Comparison of ENCODE assay signal across 23 cellular contexts in the genomic region with DNA sequence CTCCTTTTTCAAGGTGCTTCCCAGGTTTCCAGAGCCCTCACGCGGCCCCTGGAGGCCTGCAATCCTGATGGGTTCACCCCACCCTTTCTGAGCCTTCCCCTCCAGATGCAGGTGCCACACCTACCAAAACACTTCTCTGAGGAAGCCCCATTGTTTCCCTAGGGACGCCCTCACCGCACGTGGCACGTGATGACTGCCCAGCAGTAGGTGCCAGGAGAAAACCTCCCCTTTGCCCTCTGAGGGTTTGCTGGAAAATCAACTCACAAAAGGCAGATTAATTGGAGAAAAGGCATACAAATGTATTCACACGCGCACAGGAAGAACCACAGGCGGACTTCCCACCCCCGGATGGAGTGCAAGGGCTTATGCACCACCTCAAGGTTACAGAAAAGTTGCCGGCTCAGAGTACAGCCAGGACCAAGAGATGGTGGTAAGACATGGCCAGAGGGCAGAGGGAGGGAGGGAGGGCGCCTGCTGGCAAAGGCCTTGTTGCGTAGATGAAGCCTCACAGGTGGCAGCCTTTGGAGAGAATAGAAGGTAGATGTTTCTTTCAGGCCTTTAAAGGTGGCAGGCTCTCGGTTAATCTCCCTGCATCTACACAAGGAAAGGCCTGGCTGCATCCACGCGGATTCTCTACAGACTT.
DNase-seq lines count a peak whose midpoint lies in the region; ATAC-seq and TF ChIP-seq lines count a peak whose summit lies in the region.
"Had no signal": no experiment of that assay in that cellular context is flagged by ENCODE, and none has a peak within 500 bp of the region (broad histone marks: within the 10 kb centered on the region; RNA-seq: fewer than 3 reads in every experiment).

No MANE protein-coding gene starts in this region.

- H3K9me3 Mint-ChIP-seq in osteocyte (ENCODE audit: unreplicated experiment): peaks cover 4% of the 10 kb centered on the region
- H3K9me3 Mint-ChIP-seq: activated CD8-positive, alpha-beta T cell treated with anti-CD3 and anti-CD28 coated beads for 36 hours; activated naive CD8-positive, alpha-beta T cell treated with anti-CD3 and anti-CD28 coated beads for 36 hours; naive thymus-derived CD4-positive, alpha-beta T cell had no signal

- intact Hi-C loops in posterior cingulate gyrus (cut with DNase I): no loop called here

- H3K27ac Mint-ChIP-seq in osteocyte (ENCODE audit: unreplicated experiment): no peak overlapping the region
- H3K27ac Mint-ChIP-seq: activated CD8-positive, alpha-beta T cell treated with anti-CD3 and anti-CD28 coated beads for 36 hours; activated naive CD8-positive, alpha-beta T cell treated with anti-CD3 and anti-CD28 coated beads for 36 hours; naive thymus-derived CD4-positive, alpha-beta T cell had no signal

- DNase-seq in DMS153 treated with DMSO at 0.1 percent for 48 hours (lab: John Stamatoyannopoulos, UW; ENCODE audit: unreplicated experiment) (peak; percentile 33), NCI-H187 (lab: John Stamatoyannopoulos, UW) (peak; percentile 27 to 29), NCI-H510A (lab: John Stamatoyannopoulos, UW) (peak; percentile 42), osteocyte (ENCODE audit: extremely low spot score, unreplicated experiment) (peak; percentile 71), posterior cingulate gyrus (no peak), SIG-M5 treated with dmso at 0.1 percent for 504 hours (lab: John Stamatoyannopoulos, UW; ENCODE audit: unreplicated experiment) (no peak)
- DNase-seq: activated CD4-positive, CD25-positive, alpha-beta regulatory T cell treated with anti-CD3 and anti-CD28 coated beads, Interleukin-2, amount 50 U/mL, for 72 hours; activated CD8-positive, alpha-beta T cell treated with anti-CD3 and anti-CD28 coated beads for 36 hours; activated effector memory CD4-positive, alpha-beta T cell treated with Interleukin-2 at 50 U/mL for 16 hours; activated naive CD8-positive, alpha-beta T cell treated with anti-CD3 and anti-CD28 coated beads for 36 hours; anterior cingulate cortex; gastrocnemius medialis; GOT3; naive thymus-derived CD4-positive, alpha-beta T cell; NCI-H1092 treated with DMSO at 0.1 percent for 48 hours; NCI-H1930; nucleus accumbens; stimulated activated CD4-positive, alpha-beta T cell treated with anti-CD3 and anti-CD28 coated beads, Interleukin-15, amount 100 ng/mL, for 24 hours; stimulated activated CD4-positive, alpha-beta T cell treated with anti-CD3 and anti-CD28 coated beads, Interleukin-4, amount 100 ng/mL, for 4 hours; tibial artery had no signal

- no peak for TF ChIP-seq CTCF in osteocyte (IDR thresholded peaks at IDR 0.05)

- no peaks in the 10 kb centered on the region for H3K36me3 Mint-ChIP-seq in osteocyte (ENCODE audit: unreplicated experiment)
- H3K36me3 Mint-ChIP-seq: activated naive CD8-positive, alpha-beta T cell treated with anti-CD3 and anti-CD28 coated beads for 36 hours; naive thymus-derived CD4-positive, alpha-beta T cell had no signal

- ATAC-seq in GM18861 (IDR thresholded peaks at IDR 0.05; ENCODE audit: unreplicated experiment): no peak
- ATAC-seq: activated CD8-positive, alpha-beta T cell treated with anti-CD3 and anti-CD28 coated beads for 36 hours; gastrocnemius medialis; K562; naive thymus-derived CD4-positive, alpha-beta T cell; Panc1 had no signal

- H3K4me3 Mint-ChIP-seq in osteocyte (ENCODE audit: unreplicated experiment): no peak overlapping the region
- H3K4me3 Mint-ChIP-seq: activated CD8-positive, alpha-beta T cell treated with anti-CD3 and anti-CD28 coated beads for 36 hours; activated naive CD8-positive, alpha-beta T cell treated with anti-CD3 and anti-CD28 coated beads for 36 hours; naive thymus-derived CD4-positive, alpha-beta T cell had no signal

- H3K27me3 Mint-ChIP-seq in osteocyte (ENCODE audit: unreplicated experiment): no peaks in the 10 kb centered on the region
- H3K27me3 Mint-ChIP-seq: activated CD8-positive, alpha-beta T cell treated with anti-CD3 and anti-CD28 coated beads for 36 hours had no signal

- no peaks in the 10 kb centered on the region for H3K4me1 Mint-ChIP-seq in osteocyte (ENCODE audit: unreplicated experiment)
- H3K4me1 Mint-ChIP-seq: activated naive CD8-positive, alpha-beta T cell treated with anti-CD3 and anti-CD28 coated beads for 36 hours; naive thymus-derived CD4-positive, alpha-beta T cell had no signal

Comparison
In these comparisons a context has a peak if more than half of its experiments do, and no peak if none do; other contexts are left out.
1. DNase-seq: peak in DMS153 treated with DMSO at 0.1 percent for 48 hours (single experiment), NCI-H187 (2 of 2), NCI-H510A (single experiment) and osteocyte (single experiment); none in posterior cingulate gyrus (0 of 10) and SIG-M5 treated with dmso at 0.1 percent for 504 hours (single experiment).